Comparison of ENCODE assay signal across 1 cellular context in the genomic region with DNA sequence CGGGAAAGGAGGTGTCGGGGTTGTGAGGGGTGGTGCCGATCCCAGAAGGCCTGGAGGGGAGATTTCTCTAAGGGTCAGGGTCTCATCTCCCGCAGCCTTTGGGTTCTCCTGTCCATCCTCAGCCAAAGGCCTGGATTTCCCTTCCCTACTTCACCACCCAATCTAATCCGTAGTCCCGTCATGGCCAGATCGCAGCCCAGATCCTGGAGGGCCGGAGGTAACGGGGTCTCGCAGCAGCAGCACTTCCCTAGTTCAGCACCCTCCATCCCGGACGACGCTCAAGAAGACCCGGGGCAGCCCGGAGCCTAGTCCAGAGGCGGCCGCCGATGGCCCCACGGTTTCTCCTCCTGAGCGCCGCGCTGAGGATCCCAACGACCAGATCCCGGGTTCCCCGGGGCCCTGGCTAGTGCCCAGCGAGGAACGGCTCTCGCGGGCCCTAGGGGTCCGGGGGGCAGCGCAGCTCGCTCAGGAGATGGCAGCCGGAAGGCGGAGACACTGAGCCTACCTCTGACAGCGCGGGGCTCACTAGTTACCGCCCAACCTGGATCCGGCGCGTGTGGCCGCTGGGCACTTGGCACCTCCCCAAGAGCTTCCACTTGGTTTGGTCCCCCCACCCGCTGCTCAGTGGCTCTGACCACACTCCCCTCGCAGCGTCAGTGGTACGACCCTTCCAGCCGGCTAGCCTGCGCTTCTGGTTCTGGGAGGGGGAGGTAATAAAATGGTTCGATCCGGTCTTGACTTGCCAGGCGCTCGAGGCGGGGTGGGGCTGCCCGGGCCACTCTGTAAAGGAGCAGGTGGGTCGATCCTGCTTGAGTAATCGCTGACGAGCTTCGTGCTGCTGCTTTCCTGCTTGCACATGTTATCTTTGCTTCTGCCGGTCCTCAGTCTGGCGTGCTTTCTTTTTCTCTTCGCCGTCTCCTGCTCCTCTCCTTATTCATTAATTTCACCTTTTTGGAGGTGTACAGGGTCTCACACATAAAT.
TF ChIP-seq lines count a peak whose summit lies in the region.

No MANE protein-coding gene starts in this region.

TF ChIP-seq in GM12878, 131 proteins besides CTCF, POLR2A, EP300 and RAD21:
- no peak for TF ChIP-seq MYC (IDR thresholded peaks at IDR 0.05; ENCODE audit: insufficient read depth, insufficient read length, insufficient replicate concordance, low read length, severe bottlenecking)
- TF ChIP-seq YY1 (IDR thresholded peaks at IDR 0.05; ENCODE audit: low read depth, low read length): no peak
- peak in 1 of 2 experiments; percentile 6; a peak in 1 of 4 replicates for TF ChIP-seq ETV6 (conservative IDR thresholded peaks at IDR 0.05 in 1 of 2, IDR thresholded peaks at IDR 0.05 in 1 of 2; ENCODE audit: borderline replicate concordance in 1 of 2, low read depth in 1 of 2)
- no peak for TF ChIP-seq TCF7 (IDR thresholded peaks at IDR 0.05; ENCODE audit: borderline replicate concordance)
- no peak for TF ChIP-seq ZSCAN29 (IDR thresholded peaks at IDR 0.05)
- no peak for TF ChIP-seq KAT2A (conservative IDR thresholded peaks at IDR 0.05; ENCODE audit: control insufficient read depth, low read depth, low read length)
- TF ChIP-seq, protein P1, sequence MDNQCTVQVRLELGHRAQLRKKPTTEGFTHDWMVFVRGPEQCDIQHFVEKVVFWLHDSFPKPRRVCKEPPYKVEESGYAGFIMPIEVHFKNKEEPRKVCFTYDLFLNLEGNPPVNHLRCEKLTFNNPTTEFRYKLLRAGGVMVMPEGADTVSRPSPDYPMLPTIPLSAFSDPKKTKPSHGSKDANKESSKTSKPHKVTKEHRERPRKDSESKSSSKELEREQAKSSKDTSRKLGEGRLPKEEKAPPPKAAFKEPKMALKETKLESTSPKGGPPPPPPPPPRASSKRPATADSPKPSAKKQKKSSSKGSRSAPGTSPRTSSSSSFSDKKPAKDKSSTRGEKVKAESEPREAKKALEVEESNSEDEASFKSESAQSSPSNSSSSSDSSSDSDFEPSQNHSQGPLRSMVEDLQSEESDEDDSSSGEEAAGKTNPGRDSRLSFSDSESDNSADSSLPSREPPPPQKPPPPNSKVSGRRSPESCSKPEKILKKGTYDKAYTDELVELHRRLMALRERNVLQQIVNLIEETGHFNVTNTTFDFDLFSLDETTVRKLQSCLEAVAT (IDR thresholded peaks at IDR 0.05): peak; percentile 66; the same call in 1 of the 2 replicates
- TF ChIP-seq NBN (IDR thresholded peaks at IDR 0.05): peak; percentile 47; the same call in 1 of the 2 replicates
- TF ChIP-seq JUND (IDR thresholded peaks at IDR 0.05; ENCODE audit: low read depth, low read length): peak; percentile 95
- TF ChIP-seq, protein P2, sequence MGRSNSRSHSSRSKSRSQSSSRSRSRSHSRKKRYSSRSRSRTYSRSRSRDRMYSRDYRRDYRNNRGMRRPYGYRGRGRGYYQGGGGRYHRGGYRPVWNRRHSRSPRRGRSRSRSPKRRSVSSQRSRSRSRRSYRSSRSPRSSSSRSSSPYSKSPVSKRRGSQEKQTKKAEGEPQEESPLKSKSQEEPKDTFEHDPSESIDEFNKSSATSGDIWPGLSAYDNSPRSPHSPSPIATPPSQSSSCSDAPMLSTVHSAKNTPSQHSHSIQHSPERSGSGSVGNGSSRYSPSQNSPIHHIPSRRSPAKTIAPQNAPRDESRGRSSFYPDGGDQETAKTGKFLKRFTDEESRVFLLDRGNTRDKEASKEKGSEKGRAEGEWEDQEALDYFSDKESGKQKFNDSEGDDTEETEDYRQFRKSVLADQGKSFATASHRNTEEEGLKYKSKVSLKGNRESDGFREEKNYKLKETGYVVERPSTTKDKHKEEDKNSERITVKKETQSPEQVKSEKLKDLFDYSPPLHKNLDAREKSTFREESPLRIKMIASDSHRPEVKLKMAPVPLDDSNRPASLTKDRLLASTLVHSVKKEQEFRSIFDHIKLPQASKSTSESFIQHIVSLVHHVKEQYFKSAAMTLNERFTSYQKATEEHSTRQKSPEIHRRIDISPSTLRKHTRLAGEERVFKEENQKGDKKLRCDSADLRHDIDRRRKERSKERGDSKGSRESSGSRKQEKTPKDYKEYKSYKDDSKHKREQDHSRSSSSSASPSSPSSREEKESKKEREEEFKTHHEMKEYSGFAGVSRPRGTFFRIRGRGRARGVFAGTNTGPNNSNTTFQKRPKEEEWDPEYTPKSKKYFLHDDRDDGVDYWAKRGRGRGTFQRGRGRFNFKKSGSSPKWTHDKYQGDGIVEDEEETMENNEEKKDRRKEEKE (IDR thresholded peaks at IDR 0.05): peak; percentile 84
- TF ChIP-seq PAX8 (IDR thresholded peaks at IDR 0.05): no peak
- TF ChIP-seq, protein P3, sequence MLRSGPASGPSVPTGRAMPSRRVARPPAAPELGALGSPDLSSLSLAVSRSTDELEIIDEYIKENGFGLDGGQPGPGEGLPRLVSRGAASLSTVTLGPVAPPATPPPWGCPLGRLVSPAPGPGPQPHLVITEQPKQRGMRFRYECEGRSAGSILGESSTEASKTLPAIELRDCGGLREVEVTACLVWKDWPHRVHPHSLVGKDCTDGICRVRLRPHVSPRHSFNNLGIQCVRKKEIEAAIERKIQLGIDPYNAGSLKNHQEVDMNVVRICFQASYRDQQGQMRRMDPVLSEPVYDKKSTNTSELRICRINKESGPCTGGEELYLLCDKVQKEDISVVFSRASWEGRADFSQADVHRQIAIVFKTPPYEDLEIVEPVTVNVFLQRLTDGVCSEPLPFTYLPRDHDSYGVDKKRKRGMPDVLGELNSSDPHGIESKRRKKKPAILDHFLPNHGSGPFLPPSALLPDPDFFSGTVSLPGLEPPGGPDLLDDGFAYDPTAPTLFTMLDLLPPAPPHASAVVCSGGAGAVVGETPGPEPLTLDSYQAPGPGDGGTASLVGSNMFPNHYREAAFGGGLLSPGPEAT (IDR thresholded peaks at IDR 0.05; ENCODE audit: low read depth): peak; percentile 15; the same call in 1 of the 2 replicates
- peak; percentile 88 to 89 for TF ChIP-seq BHLHE40 (IDR thresholded peaks at IDR 0.05; ENCODE audit: borderline replicate concordance in 1 of 2, low read depth in 2 of 2, low read length in 1 of 2)
- peak; percentile 96 for TF ChIP-seq CHD1 (IDR thresholded peaks at IDR 0.05; ENCODE audit: low read depth, low read length)
- TF ChIP-seq RUNX3 (IDR thresholded peaks at IDR 0.05; ENCODE audit: low read length): peak; percentile 35; the same call in 1 of the 2 replicates
- 0 out of 2 replicates have a peak, but pooled peaks have one; percentile 33 for TF ChIP-seq ZNF207 (IDR thresholded peaks at IDR 0.05; ENCODE audit: borderline replicate concordance)
- TF ChIP-seq BMI1 (IDR thresholded peaks at IDR 0.05; ENCODE audit: borderline replicate concordance): no peak
- TF ChIP-seq SREBF1 (IDR thresholded peaks at IDR 0.05; ENCODE audit: low read length): peak; percentile 92
- peak; percentile 95 for TF ChIP-seq FOXK2 (IDR thresholded peaks at IDR 0.05)
- TF ChIP-seq KLF5 (IDR thresholded peaks at IDR 0.05; ENCODE audit: partially characterized antibody): peak; percentile 97
- no peak for TF ChIP-seq ZNF24 (IDR thresholded peaks at IDR 0.05)
- TF ChIP-seq BRCA1 (IDR thresholded peaks at IDR 0.05; ENCODE audit: low read depth, low read length): 0 out of 2 replicates have a peak, but pooled peaks have one; percentile 5
- TF ChIP-seq RAD51 (IDR thresholded peaks at IDR 0.05): no peak
- TF ChIP-seq ZNF384 (IDR thresholded peaks at IDR 0.05; ENCODE audit: borderline replicate concordance, low read depth, low read length): no peak
- no peak for TF ChIP-seq SMAD5 (IDR thresholded peaks at IDR 0.05; ENCODE audit: low read depth)
- TF ChIP-seq ATF7 (IDR thresholded peaks at IDR 0.05; ENCODE audit: low read depth): peak; percentile 98
